Comparison of ENCODE assay signal across 8 cellular contexts in the genomic region with DNA sequence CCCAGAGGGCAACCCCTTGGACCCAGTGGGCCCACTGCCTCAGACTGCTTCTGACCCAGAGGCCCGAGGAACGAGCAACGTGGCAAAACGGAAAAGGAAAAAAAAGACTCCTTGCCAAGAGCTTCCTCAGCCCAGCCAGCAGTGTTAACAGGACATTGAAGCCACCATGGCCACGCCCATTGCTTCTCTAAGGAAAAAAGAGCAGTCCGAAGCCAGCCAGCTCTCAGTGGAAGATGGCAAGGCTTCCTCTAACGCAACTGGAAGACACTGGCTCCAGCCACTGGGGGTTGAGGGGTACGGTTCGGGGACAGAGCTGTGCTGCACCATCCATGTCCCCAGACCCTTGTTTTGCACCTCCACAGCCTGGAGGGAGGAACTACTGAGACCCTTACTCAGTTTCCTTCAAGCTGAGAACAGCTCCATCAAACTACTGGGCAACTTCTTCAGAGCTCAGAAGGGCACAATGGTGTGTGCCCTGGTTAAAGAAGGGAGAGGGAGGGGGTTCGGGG. TPM values are rescaled to one million over a fixed set of nuclear protein-coding genes. Genes with fewer than 3 reads are reported as not detected.
DNase-seq lines count a peak whose midpoint lies in the region; ATAC-seq and TF ChIP-seq lines count a peak whose summit lies in the region.

No MANE protein-coding gene starts in this region.

- peak overlapping the region; percentile 89 for H3K27ac Mint-ChIP-seq in activated CD8-positive, alpha-beta memory T cell treated with anti-CD3 and anti-CD28 coated beads, Interleukin-2, amount 10 ng/mL, durations not matched to agents 7 days and 5 days
- peak overlapping the region; percentile 100 for H3K27ac Mint-ChIP-seq in stimulated activated naive B cell treated with anti-CD40 and anti-IgM and Interleukin-4, amounts not matched to agents 10 μg/mL and 1 μg/mL and 100 μg/mL, for 72 hours
- no peak overlapping the region for H3K27ac Mint-ChIP-seq in MCF 10A (ENCODE audit: low read depth, unreplicated experiment)

- CTCF ChIA-PET in activated CD8-positive, alpha-beta memory T cell treated with anti-CD3 and anti-CD28 coated beads, Interleukin-2, amount 10 ng/mL, durations not matched to agents 7 days and 5 days (lab: Charles Lee): interaction anchor here (1.3 to 22.2 kb wide), 6 partner anchors 9 to 119 kb away, joined by 3 to 324 read pairs (median 4); a partner anchor contains a TSS
- CTCF ChIA-PET in MCF 10A (lab: Yijun Ruan, JAX): interaction anchor here (1.1 to 12.9 kb wide), 5 partner anchors 7 to 177 kb away, joined by 4 to 125 read pairs (median 12); a partner anchor contains a TSS

- DNase-seq in activated CD8-positive, alpha-beta memory T cell treated with anti-CD3 and anti-CD28 coated beads, Interleukin-2, amount 10 ng/mL, durations not matched to agents 7 days and 5 days: no peak
- no peak for DNase-seq in activated CD8-positive, alpha-beta memory T cell treated with anti-CD3 and anti-CD28 coated beads, Interleukin-2, amount 50 U/mL, for 48 hours
- DNase-seq in SK-MEL-5 (ENCODE audit: low read depth, low spot score) (peak; percentile 50), Right ventricle myocardium superior (peak; percentile 81), NCI-H446 treated with DMSO at 0.1 percent for 48 hours (lab: John Stamatoyannopoulos, UW) (no peak), NCI-H2107 treated with DMSO at 0.1 percent for 48 hours (lab: John Stamatoyannopoulos, UW; ENCODE audit: unreplicated experiment) (no peak), MCF 10A (ENCODE audit: unreplicated experiment) (no peak)
- no peak for DNase-seq in stimulated activated naive B cell treated with anti-CD40 and anti-IgM and Interleukin-4, amounts not matched to agents 10 μg/mL and 1 μg/mL and 100 μg/mL, for 72 hours

- no peak overlapping the region for H3K4me3 Mint-ChIP-seq in activated CD8-positive, alpha-beta memory T cell treated with anti-CD3 and anti-CD28 coated beads, Interleukin-2, amount 10 ng/mL, durations not matched to agents 7 days and 5 days
- H3K4me3 Mint-ChIP-seq in stimulated activated naive B cell treated with anti-CD40 and anti-IgM and Interleukin-4, amounts not matched to agents 10 μg/mL and 1 μg/mL and 100 μg/mL, for 72 hours: peak overlapping the region; percentile 74 to 78
- no peak overlapping the region for H3K4me3 Mint-ChIP-seq in MCF 10A (ENCODE audit: unreplicated experiment)

- BruUV-seq in MCF 10A (replicated peaks; lab: Mats Ljungman, UMichigan): no TSS peak

- H3K9me3 Mint-ChIP-seq in activated CD8-positive, alpha-beta memory T cell treated with anti-CD3 and anti-CD28 coated beads, Interleukin-2, amount 10 ng/mL, durations not matched to agents 7 days and 5 days (ENCODE audit: low read depth): no peaks in the 10 kb centered on the region
- no peaks in the 10 kb centered on the region for H3K9me3 Mint-ChIP-seq in stimulated activated naive B cell treated with anti-CD40 and anti-IgM and Interleukin-4, amounts not matched to agents 10 μg/mL and 1 μg/mL and 100 μg/mL, for 72 hours
- H3K9me3 Mint-ChIP-seq in MCF 10A (ENCODE audit: unreplicated experiment): no peaks in the 10 kb centered on the region

- intact Hi-C loops in Right ventricle myocardium superior (cut with DNase I): no loop called here
- intact Hi-C loops in MCF 10A (cut with micrococcal nuclease): no loop called here

- TF ChIP-seq CTCF in MCF 10A (IDR thresholded peaks at IDR 0.05; ENCODE audit: unreplicated experiment): no peak

- ATAC-seq in activated CD8-positive, alpha-beta memory T cell treated with anti-CD3 and anti-CD28 coated beads, Interleukin-2, amount 10 ng/mL, durations not matched to agents 7 days and 5 days: no peak
- ATAC-seq in Right ventricle myocardium superior (ENCODE audit: poor library complexity): peak; percentile 61
- no peak for ATAC-seq in stimulated activated naive B cell treated with anti-CD40 and anti-IgM and Interleukin-4, amounts not matched to agents 10 μg/mL and 1 μg/mL and 100 μg/mL, for 72 hours (replicated peaks)

- H3K4me1 Mint-ChIP-seq in activated CD8-positive, alpha-beta memory T cell treated with anti-CD3 and anti-CD28 coated beads, Interleukin-2, amount 10 ng/mL, durations not matched to agents 7 days and 5 days: peaks cover 79% of the 10 kb centered on the region
- peaks cover 81 to 98% of the 10 kb centered on the region in 2 donors for H3K4me1 Mint-ChIP-seq in stimulated activated naive B cell treated with anti-CD40 and anti-IgM and Interleukin-4, amounts not matched to agents 10 μg/mL and 1 μg/mL and 100 μg/mL, for 72 hours
- peaks cover 24% of the 10 kb centered on the region for H3K4me1 Mint-ChIP-seq in MCF 10A (ENCODE audit: insufficient read depth, unreplicated experiment)

- H3K27me3 Mint-ChIP-seq in activated CD8-positive, alpha-beta memory T cell treated with anti-CD3 and anti-CD28 coated beads, Interleukin-2, amount 10 ng/mL, durations not matched to agents 7 days and 5 days: no peaks in the 10 kb centered on the region
- no peaks in the 10 kb centered on the region for H3K27me3 Mint-ChIP-seq in stimulated activated naive B cell treated with anti-CD40 and anti-IgM and Interleukin-4, amounts not matched to agents 10 μg/mL and 1 μg/mL and 100 μg/mL, for 72 hours
- H3K27me3 Mint-ChIP-seq in MCF 10A (ENCODE audit: insufficient read depth, unreplicated experiment): no peaks in the 10 kb centered on the region

- in situ Hi-C loops in SK-MEL-5 (cut with HindIII; ENCODE audit: low pct_unique_long_range_greater_than_20kb, low sequenced_read_pairs): no loop called here

- POLR2A ChIA-PET in MCF 10A (lab: Yijun Ruan, JAX): interaction anchor here (0.5 to 2.0 kb wide), 6 partner anchors 8 to 499 kb away, joined by 3 to 9 read pairs (median 5); a partner anchor contains a TSS

- no peaks in the 10 kb centered on the region for H3K36me3 Mint-ChIP-seq in activated CD8-positive, alpha-beta memory T cell treated with anti-CD3 and anti-CD28 coated beads, Interleukin-2, amount 10 ng/mL, durations not matched to agents 7 days and 5 days
- H3K36me3 Mint-ChIP-seq in stimulated activated naive B cell treated with anti-CD40 and anti-IgM and Interleukin-4, amounts not matched to agents 10 μg/mL and 1 μg/mL and 100 μg/mL, for 72 hours: peaks cover 64 to 77% of the 10 kb centered on the region in 2 donors
- peaks cover 6% of the 10 kb centered on the region for H3K36me3 Mint-ChIP-seq in MCF 10A (ENCODE audit: insufficient read depth, unreplicated experiment)

RNA-seq across cellular contexts. Expression of a gene that starts 10.7 kb away (rescaled TPM):
- total RNA-seq in activated CD8-positive, alpha-beta memory T cell treated with anti-CD3 and anti-CD28 coated beads, Interleukin-2, amount 10 ng/mL, durations not matched to agents 7 days and 5 days: 10 to 100 TPM in 1 of 2 experiments, 1 to 10 TPM in 1; 3.6 to 13.0 TPM
- total RNA-seq in SK-MEL-5 (2014; rRNA removed; shearing (Covaris generic)): 6.9 and 7.8 TPM in 2 replicates
- 10.0 and 12.2 TPM in 2 replicates for polyA plus RNA-seq in SK-MEL-5 (2015; cell fraction: cytosol; rRNA removed)
- 14.8 and 33.6 TPM in 2 replicates for polyA plus RNA-seq in SK-MEL-5 (2015; cell fraction: nucleus; rRNA removed)
- total RNA-seq in Right ventricle myocardium superior: 3.4 TPM
- 0.17 TPM in 1 of 2 replicates, not detected in the other for total RNA-seq in MCF 10A (2022)

RNA-seq across cellular contexts. Expression of a gene that starts 59.0 kb away (rescaled TPM):
- 100 to 1,000 TPM; 150 to 160 TPM for total RNA-seq in activated CD8-positive, alpha-beta memory T cell treated with anti-CD3 and anti-CD28 coated beads, Interleukin-2, amount 10 ng/mL, durations not matched to agents 7 days and 5 days
- 360 and 428 TPM in 2 replicates for total RNA-seq in SK-MEL-5 (2014; rRNA removed; shearing (Covaris generic))
- polyA plus RNA-seq in SK-MEL-5 (2015; cell fraction: cytosol; rRNA removed): 350 and 532 TPM in 2 replicates
- 73.9 and 74.1 TPM in 2 replicates for polyA plus RNA-seq in SK-MEL-5 (2015; cell fraction: nucleus; rRNA removed)
- total RNA-seq in Right ventricle myocardium superior (196 TPM), MCF 10A (2022) (165 and 203 TPM in 2 replicates)

Comparison
In these comparisons a context has a peak if more than half of its experiments do, and no peak if none do; other contexts are left out.
1. DNase-seq: peak in SK-MEL-5 (single experiment) and Right ventricle myocardium superior (single experiment); none in activated CD8-positive, alpha-beta memory T cell treated with anti-CD3 and anti-CD28 coated beads, Interleukin-2, amount 10 ng/mL, durations not matched to agents 7 days and 5 days (single experiment), activated CD8-positive, alpha-beta memory T cell treated with anti-CD3 and anti-CD28 coated beads, Interleukin-2, amount 50 U/mL, for 48 hours (single experiment), stimulated activated naive B cell treated with anti-CD40 and anti-IgM and Interleukin-4, amounts not matched to agents 10 μg/mL and 1 μg/mL and 100 μg/mL, for 72 hours (single experiment), NCI-H446 treated with DMSO at 0.1 percent for 48 hours (single experiment), NCI-H2107 treated with DMSO at 0.1 percent for 48 hours (single experiment) and MCF 10A (single experiment).
2. H3K4me3 Mint-ChIP-seq: peak in stimulated activated naive B cell treated with anti-CD40 and anti-IgM and Interleukin-4, amounts not matched to agents 10 μg/mL and 1 μg/mL and 100 μg/mL, for 72 hours (2 of 2); none in activated CD8-positive, alpha-beta memory T cell treated with anti-CD3 and anti-CD28 coated beads, Interleukin-2, amount 10 ng/mL, durations not matched to agents 7 days and 5 days (single experiment) and MCF 10A (single experiment).